Comparison of ENCODE assay signal across 15 cellular contexts in genomic region chr9:94872921-94873511, GRCh38.
DNase-seq lines count a peak whose midpoint lies in the region; ATAC-seq and TF ChIP-seq lines count a peak whose summit lies in the region.
"Had no signal": no experiment of that assay in that cellular context is flagged by ENCODE, and none has a peak within 500 bp of the region (broad histone marks: within the 10 kb centered on the region; RNA-seq: fewer than 3 reads in every experiment).

No MANE protein-coding gene starts in this region.

- H3K27ac Mint-ChIP-seq in nephron progenitor cell, result peak overlapping the region; percentile 84
- H3K27ac Mint-ChIP-seq: activated naive CD4-positive, alpha-beta T cell treated with anti-CD3 and anti-CD28 coated beads, Interleukin-2, amount 10 ng/mL, durations not matched to agents 7 days and 5 days; B cell had no signal

- peak overlapping the region; percentile 4 for H3K4me3 ChIP-seq in left ventricle myocardium inferior

- H3K4me3 Mint-ChIP-seq in nephron progenitor cell, result peak overlapping the region; percentile 41
- H3K4me3 Mint-ChIP-seq: activated naive CD4-positive, alpha-beta T cell treated with anti-CD3 and anti-CD28 coated beads, Interleukin-2, amount 10 ng/mL, durations not matched to agents 7 days and 5 days; B cell had no signal

- H3K27ac ChIP-seq in left ventricle myocardium inferior (replicated peaks) (peak overlapping the region; percentile 94), epithelial cell of prostate (peak overlapping the region; percentile 50)

- no peaks in the 10 kb centered on the region for H3K9me3 Mint-ChIP-seq in nephron progenitor cell

- ATAC-seq in Right ventricle myocardium inferior (no peak), HG02763 (IDR thresholded peaks at IDR 0.05; ENCODE audit: unreplicated experiment) (no peak), GM21515 (IDR thresholded peaks at IDR 0.05; ENCODE audit: unreplicated experiment) (no peak)

- no peaks in the 10 kb centered on the region for H3K9me3 ChIP-seq in left ventricle myocardium inferior (replicated peaks)

- H3K36me3 ChIP-seq in left ventricle myocardium inferior, result no peaks in the 10 kb centered on the region

- peaks cover 73% of the 10 kb centered on the region for H3K4me1 ChIP-seq in left ventricle myocardium inferior

- no peak for DNase-seq in left ventricle myocardium inferior
- DNase-seq in Right ventricle myocardium inferior (ENCODE audit: missing footprints), result no peak
- no peak for DNase-seq in epithelial cell of prostate (ENCODE audit: low read depth, low spot score)
- DNase-seq in nephron progenitor cell, result no peak
- no peak for DNase-seq in stimulated activated CD8-positive, alpha-beta memory T cell treated with anti-CD3 and anti-CD28 coated beads, Interleukin-4, amount 100 ng/mL, for 48 hours
- DNase-seq in stimulated activated CD4-positive, alpha-beta T cell treated with anti-CD3 and anti-CD28 coated beads, Interleukin-4, amount 100 ng/mL, for 24 hours, result no peak
- DNase-seq: activated CD4-positive, alpha-beta T cell treated with anti-CD3 and anti-CD28 coated beads for 4 hours; activated naive CD4-positive, alpha-beta T cell treated with anti-CD3 and anti-CD28 coated beads, Interleukin-2, amount 10 ng/mL, durations not matched to agents 7 days and 5 days; effector CD4-positive, alpha-beta T cell; NCI-H1930; nucleus accumbens; SHP77 treated with DMSO at 0.1 percent for 48 hours had no signal

- H3K4me1 Mint-ChIP-seq in nephron progenitor cell, result peaks cover 72% of the 10 kb centered on the region

- no peaks in the 10 kb centered on the region for H3K27me3 ChIP-seq in left ventricle myocardium inferior (ENCODE audit: low read depth)

- intact Hi-C loops in left ventricle myocardium inferior (cut with micrococcal nuclease), result no loop called here
- intact Hi-C loops in Right ventricle myocardium inferior (cut with DNase I), result no loop called here

- TF ChIP-seq CTCF in left ventricle myocardium inferior (IDR thresholded peaks at IDR 0.05; ENCODE audit: borderline replicate concordance) (no peak), nephron progenitor cell (IDR thresholded peaks at IDR 0.05) (no peak)

- peaks cover 6% of the 10 kb centered on the region for H3K36me3 Mint-ChIP-seq in nephron progenitor cell (ENCODE audit: low read depth)

- H3K27me3 Mint-ChIP-seq in nephron progenitor cell (ENCODE audit: low read depth, poor library complexity), result peaks cover 5% of the 10 kb centered on the region
- H3K27me3 Mint-ChIP-seq: B cell had no signal
